8 cellular contexts compared by ENCODE assay signal in the genomic region with DNA sequence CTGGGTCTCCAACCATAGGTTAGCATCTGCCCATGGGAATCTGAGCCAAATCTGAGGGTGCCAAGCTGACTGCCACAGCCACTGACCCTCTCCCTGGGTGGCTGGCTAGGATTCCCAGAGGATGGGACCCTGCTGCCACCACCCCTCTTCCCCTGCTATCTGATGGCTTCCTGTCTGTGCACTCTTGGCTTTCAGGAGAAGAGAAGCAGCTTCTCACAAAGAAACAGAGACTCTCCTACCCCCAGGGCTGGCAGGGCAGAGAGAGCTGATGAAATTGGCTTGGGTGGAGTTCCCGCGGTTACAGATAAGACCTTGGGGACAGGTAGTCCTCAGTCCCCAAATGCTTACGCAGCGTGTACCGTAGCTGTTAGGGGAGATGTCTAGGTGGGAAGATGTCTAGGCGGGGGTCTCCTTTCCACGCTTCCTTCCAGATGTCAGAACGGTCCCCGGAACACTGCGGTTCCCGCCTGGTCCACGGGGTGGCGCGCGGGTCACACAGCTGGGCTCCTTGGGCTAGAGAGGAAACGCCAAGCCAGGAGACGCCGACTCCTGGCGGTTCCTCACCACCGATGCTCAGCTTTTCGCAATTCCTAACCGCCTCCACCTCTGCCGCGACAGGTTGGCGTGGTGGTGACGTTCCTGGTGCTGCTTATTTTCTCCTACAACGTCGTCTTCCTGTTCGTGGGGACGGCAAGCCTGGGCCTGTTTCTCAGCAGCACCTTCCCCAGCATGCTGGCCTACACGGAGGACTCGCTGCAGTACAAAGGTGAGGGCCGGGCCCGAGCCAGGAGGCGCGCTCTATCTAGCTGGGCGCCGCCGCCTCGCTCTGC. TPM values are rescaled to one million over a fixed set of nuclear protein-coding genes. Genes with fewer than 3 reads are reported as not detected.
DNase-seq lines count a peak whose midpoint lies in the region; ATAC-seq, FAIRE-seq and TF ChIP-seq lines count a peak whose summit lies in the region.

No MANE protein-coding gene starts in this region.

- DNase-seq in DMS53 treated with DMSO at 0.1 percent for 48 hours (lab: John Stamatoyannopoulos, UW; ENCODE audit: unreplicated experiment) (peak; percentile 85), Kasumi-1 (lab: John Stamatoyannopoulos, UW) (peak; percentile 72 to 77), RCC 7860 (ENCODE audit: low spot score) (peak; percentile 64), fibroblast of mammary gland (ENCODE audit: low read depth) (peak; percentile 76), natural killer cell (peak; percentile 88)
- DNase-seq in activated T-helper 1 cell treated with anti-CD3 and anti-CD28 coated beads, Interleukin-12 subunit alpha, Interleukin-12 subunit beta, Interleukin-2, Interleukin-4 antibody, amounts not matched to agents 30 ng/mL and 10 ng/mL and 1 ng/mL, durations not matched to agents 14 hours and 24 hours and 36 hours (ENCODE audit: low spot score) = peak; percentile 82
- DNase-seq in stimulated activated naive CD4-positive, alpha-beta T cell (lab: John Stamatoyannopoulos, UW) = peak; percentile 83 to 93 (median 88)

- peaks cover 3% of the 10 kb centered on the region for H3K27me3 Mint-ChIP-seq in activated T-helper 1 cell treated with anti-CD3 and anti-CD28 coated beads, Interleukin-12 subunit alpha, Interleukin-12 subunit beta, Interleukin-2, Interleukin-4 antibody, amounts not matched to agents 30 ng/mL and 10 ng/mL and 1 ng/mL, durations not matched to agents 14 hours and 24 hours and 36 hours (ENCODE audit: insufficient read depth)
- peaks cover 0 to 3% of the 10 kb centered on the region in 2 donors for H3K27me3 Mint-ChIP-seq in natural killer cell (ENCODE audit: low read depth in 2 of 2)

- no peak for FAIRE-seq in RCC 7860 (lab: Jason Lieb, UNC)

- TF ChIP-seq CTCF in fibroblast of mammary gland (conservative IDR thresholded peaks at IDR 0.05; ENCODE audit: control insufficient read depth, insufficient read depth, low read depth, low read length) (peak; percentile 90), natural killer cell (IDR thresholded peaks at IDR 0.05) (peak; percentile 95)

- peak overlapping the region; percentile 47 for H3K4me3 ChIP-seq in fibroblast of mammary gland (ENCODE audit: control insufficient read depth, low read depth, low read length)

- ATAC-seq in GM21786 (IDR thresholded peaks at IDR 0.05; ENCODE audit: unreplicated experiment) = peak; percentile 63
- peak; percentile 92 to 96 (median 94) for ATAC-seq in natural killer cell

- peak overlapping the region; percentile 78 for H3K4me3 Mint-ChIP-seq in activated T-helper 1 cell treated with anti-CD3 and anti-CD28 coated beads, Interleukin-12 subunit alpha, Interleukin-12 subunit beta, Interleukin-2, Interleukin-4 antibody, amounts not matched to agents 30 ng/mL and 10 ng/mL and 1 ng/mL, durations not matched to agents 14 hours and 24 hours and 36 hours
- peak overlapping the region; percentile 79 for H3K4me3 Mint-ChIP-seq in natural killer cell

- peaks cover 22% of the 10 kb centered on the region for H3K4me1 Mint-ChIP-seq in activated T-helper 1 cell treated with anti-CD3 and anti-CD28 coated beads, Interleukin-12 subunit alpha, Interleukin-12 subunit beta, Interleukin-2, Interleukin-4 antibody, amounts not matched to agents 30 ng/mL and 10 ng/mL and 1 ng/mL, durations not matched to agents 14 hours and 24 hours and 36 hours (ENCODE audit: low read depth)
- H3K4me1 Mint-ChIP-seq in natural killer cell = peaks cover 13% of the 10 kb centered on the region in 2 donors

- H3K36me3 Mint-ChIP-seq in activated T-helper 1 cell treated with anti-CD3 and anti-CD28 coated beads, Interleukin-12 subunit alpha, Interleukin-12 subunit beta, Interleukin-2, Interleukin-4 antibody, amounts not matched to agents 30 ng/mL and 10 ng/mL and 1 ng/mL, durations not matched to agents 14 hours and 24 hours and 36 hours (ENCODE audit: low read depth) = peaks cover 12% of the 10 kb centered on the region
- H3K36me3 Mint-ChIP-seq in natural killer cell = no peaks in the 10 kb centered on the region

- H3K9me3 Mint-ChIP-seq in activated T-helper 1 cell treated with anti-CD3 and anti-CD28 coated beads, Interleukin-12 subunit alpha, Interleukin-12 subunit beta, Interleukin-2, Interleukin-4 antibody, amounts not matched to agents 30 ng/mL and 10 ng/mL and 1 ng/mL, durations not matched to agents 14 hours and 24 hours and 36 hours = no peaks in the 10 kb centered on the region
- H3K9me3 Mint-ChIP-seq in natural killer cell = no peaks in the 10 kb centered on the region

- intact Hi-C loops in activated T-helper 1 cell treated with anti-CD3 and anti-CD28 coated beads, Interleukin-12 subunit alpha, Interleukin-12 subunit beta, Interleukin-2, Interleukin-4 antibody, amounts not matched to agents 30 ng/mL and 10 ng/mL and 1 ng/mL, durations not matched to agents 14 hours and 24 hours and 36 hours (cut with micrococcal nuclease) = loop anchor here (1.0 to 5.0 kb wide), 7 partner anchors 9 to 181 kb away; a partner anchor contains a TSS
- intact Hi-C loops in natural killer cell (cut with micrococcal nuclease) = loop anchor here (1.0 to 5.0 kb wide), 4 partner anchors 41 to 386 kb away; a partner anchor contains a TSS

- peak overlapping the region; percentile 77 for H3K27ac Mint-ChIP-seq in activated T-helper 1 cell treated with anti-CD3 and anti-CD28 coated beads, Interleukin-12 subunit alpha, Interleukin-12 subunit beta, Interleukin-2, Interleukin-4 antibody, amounts not matched to agents 30 ng/mL and 10 ng/mL and 1 ng/mL, durations not matched to agents 14 hours and 24 hours and 36 hours
- peak overlapping the region; percentile 68 to 85 for H3K27ac Mint-ChIP-seq in natural killer cell

RNA-seq across cellular contexts. Expression of a gene that starts 40.1 kb away (rescaled TPM):
- total RNA-seq in activated T-helper 1 cell treated with anti-CD3 and anti-CD28 coated beads, Interleukin-12 subunit alpha, Interleukin-12 subunit beta, Interleukin-2, Interleukin-4 antibody, amounts not matched to agents 30 ng/mL and 10 ng/mL and 1 ng/mL, durations not matched to agents 14 hours and 24 hours and 36 hours = 81.1 and 86.2 TPM in 2 replicates
- total RNA-seq in natural killer cell = 100 to 1,000 TPM; 107 to 155 (median 139) TPM

Comparison
In these comparisons a context has a peak if more than half of its experiments do, and no peak if none do; other contexts are left out.
1. Peak in every context shown above with its lines: DNase-seq, ATAC-seq and H3K4me3 ChIP-seq.